ENCODE assay signal across 18 cellular contexts in genomic region chr22:42439021-42439420, GRCh38. TPM values are rescaled to one million over a fixed set of nuclear protein-coding genes. Genes with fewer than 3 reads are reported as not detected.
DNase-seq lines count a peak whose midpoint lies in the region; ATAC-seq and TF ChIP-seq lines count a peak whose summit lies in the region.
"Had no signal": no experiment of that assay in that cellular context is flagged by ENCODE, and none has a peak within 500 bp of the region (broad histone marks: within the 10 kb centered on the region; RNA-seq: fewer than 3 reads in every experiment).

No MANE protein-coding gene starts in this region.

- WGBS in mammary epithelial cell (ENCODE audit: low coverage, missing lambda C conversion rate) = 100% methylated on average over 3 of the region's 8 CpGs

- H3K27me3 ChIP-seq in BLaER1 treated with 17β-estradiol and CSF1 and Interleukin-3, amounts not matched to agents 10 nM and 100 nM = peaks cover 0 to 7% (median 0%) of the 10 kb centered on the region in 11 experiments; a peak in 2 of 22 replicates
- H3K27me3 ChIP-seq in lower lobe of right lung (ENCODE audit: low read depth) = peaks cover 5% of the 10 kb centered on the region
- no peaks in the 10 kb centered on the region for H3K27me3 ChIP-seq in mammary epithelial cell (ENCODE audit: insufficient read depth, low read length)
- H3K27me3 ChIP-seq: pancreas had no signal

- H4K20me1 ChIP-seq in BLaER1 treated with 17β-estradiol and CSF1 and Interleukin-3, amounts not matched to agents 10 nM and 100 nM = peaks cover 0 to 7% (median 0%) of the 10 kb centered on the region in 11 experiments; a peak in 4 of 22 replicates
- H4K20me1 ChIP-seq in mammary epithelial cell (ENCODE audit: insufficient read depth, low read length) = no peaks in the 10 kb centered on the region

- H3K4me1 ChIP-seq in BLaER1 treated with 17β-estradiol and CSF1 and Interleukin-3, amounts not matched to agents 10 nM and 100 nM = peaks cover 84 to 100% (median 99%) of the 10 kb centered on the region in 10 experiments
- H3K4me1 ChIP-seq in lower lobe of right lung = peaks cover 43% of the 10 kb centered on the region
- peaks cover 30% of the 10 kb centered on the region for H3K4me1 ChIP-seq in mammary epithelial cell (ENCODE audit: insufficient read depth, low read length)

- dilution Hi-C loops in mammary epithelial cell (cut with HindIII; ENCODE audit: low sequenced_read_pairs) = no loop called here

- H3K27me3 Mint-ChIP-seq in T-helper 17 cell = peaks cover 4% of the 10 kb centered on the region
- H3K27me3 Mint-ChIP-seq: central memory CD8-positive, alpha-beta T cell had no signal

- H2AFZ ChIP-seq in mammary epithelial cell (ENCODE audit: low read depth, low read length) = no peak overlapping the region

- peak overlapping the region; percentile 91 to 99 (median 97) for H3K4me2 ChIP-seq in BLaER1 treated with 17β-estradiol and CSF1 and Interleukin-3, amounts not matched to agents 10 nM and 100 nM
- H3K4me2 ChIP-seq in mammary epithelial cell (ENCODE audit: insufficient read depth, low read depth, low read length) = no peak overlapping the region

- peak overlapping the region in 9 of 11 experiments; percentile 63 to 99 (median 82); a peak in 18 of 22 replicates for H3K27ac ChIP-seq in BLaER1 treated with 17β-estradiol and CSF1 and Interleukin-3, amounts not matched to agents 10 nM and 100 nM
- H3K27ac ChIP-seq in lower lobe of right lung (peak overlapping the region; percentile 69), mammary epithelial cell (ENCODE audit: insufficient read depth, low read depth, low read length) (no peak overlapping the region)

- in situ Hi-C loops in mammary epithelial cell (cut with MboI; ENCODE audit: low sequenced_read_pairs in 2 of 2) = loop anchor here (10.0 kb wide), 2 partner anchors 354 to 474 kb away; partner anchors contain the start of gene SEPTIN3 (in 2 of the 2)

- ATAC-seq in T-helper 17 cell (no peak), lower lobe of right lung (no peak)
- ATAC-seq: activated T-cell treated with anti-CD3 and anti-CD28 coated beads, Interleukin-2, amount 50 U/mL, for 4 hours; left cardiac atrium had no signal

- H3K36me3 Mint-ChIP-seq in T-helper 17 cell (ENCODE audit: low read depth) = no peaks in the 10 kb centered on the region

- no peaks in the 10 kb centered on the region for H3K36me3 ChIP-seq in BLaER1 treated with 17β-estradiol and CSF1 and Interleukin-3, amounts not matched to agents 10 nM and 100 nM
- H3K36me3 ChIP-seq in lower lobe of right lung = no peaks in the 10 kb centered on the region
- no peaks in the 10 kb centered on the region for H3K36me3 ChIP-seq in mammary epithelial cell (ENCODE audit: insufficient read depth, low read length)
- H3K36me3 ChIP-seq: pancreas, tibial artery had no signal

- H3K27ac Mint-ChIP-seq in T-helper 17 cell = no peak overlapping the region

- intact Hi-C loops in lower lobe of right lung (cut with DNase I) = no loop called here
- intact Hi-C loops in mammary epithelial cell (cut with micrococcal nuclease) = no loop called here

- no TSS peak for BruUV-seq in mammary epithelial cell (replicated peaks; lab: Mats Ljungman, UMichigan)

- peak overlapping the region in 3 of 10 experiments; percentile 47 to 62 (median 54); a peak in 1 of 20 replicates for H3K4me3 ChIP-seq in BLaER1 treated with 17β-estradiol and CSF1 and Interleukin-3, amounts not matched to agents 10 nM and 100 nM
- H3K4me3 ChIP-seq in GM12864 (ENCODE audit: low read depth, low read length) (peak overlapping the region; percentile 50), lower lobe of right lung (no peak overlapping the region), mammary epithelial cell (replicated peaks in 1 of 3; ENCODE audit: insufficient read depth in 1 of 3, low read depth in 2 of 3, low read length in 3 of 3) (no peak overlapping the region)

- CTCF ChIA-PET in mammary epithelial cell (lab: Charles Lee; ENCODE audit: low non-redundant PET) = no interaction called here

- H3K9me3 ChIP-seq in BLaER1 treated with 17β-estradiol and CSF1 and Interleukin-3, amounts not matched to agents 10 nM and 100 nM (replicated peaks in 1 of 11) = no peaks in the 10 kb centered on the region
- H3K9me3 ChIP-seq in T-helper 17 cell (ENCODE audit: control insufficient read depth, low read length, poor library complexity, severe bottlenecking) = no peaks in the 10 kb centered on the region
- H3K9me3 ChIP-seq in lower lobe of right lung = no peaks in the 10 kb centered on the region
- no peaks in the 10 kb centered on the region for H3K9me3 ChIP-seq in mammary epithelial cell (replicated peaks; ENCODE audit: insufficient read depth, low read length)
- H3K9me3 ChIP-seq: pancreas, tibial artery had no signal

- TF ChIP-seq CTCF in GM12864 (IDR thresholded peaks at IDR 0.05; ENCODE audit: low read depth, low read length, missing control alignments) = no peak
- no peak for TF ChIP-seq CTCF in lower lobe of right lung (IDR thresholded peaks at IDR 0.05)
- no peak for TF ChIP-seq CTCF in mammary epithelial cell (conservative IDR thresholded peaks at IDR 0.05 in 1 of 2, IDR thresholded peaks at IDR 0.05 in 1 of 2; ENCODE audit: extremely low read depth in 1 of 2, insufficient read depth in 1 of 2, low read depth in 1 of 2, low read length in 2 of 2)

- no peaks in the 10 kb centered on the region for H3K79me2 ChIP-seq in mammary epithelial cell (ENCODE audit: insufficient read depth, low read length)

- peak overlapping the region; percentile 57 for H3K4me3 Mint-ChIP-seq in T-helper 17 cell
- H3K4me3 Mint-ChIP-seq: central memory CD8-positive, alpha-beta T cell had no signal

- peak overlapping the region in 9 of 11 experiments; percentile 56 to 78 (median 71); a peak in 15 of 22 replicates for H3K9ac ChIP-seq in BLaER1 treated with 17β-estradiol and CSF1 and Interleukin-3, amounts not matched to agents 10 nM and 100 nM
- H3K9ac ChIP-seq in mammary epithelial cell (ENCODE audit: insufficient read depth, low read length) = no peak overlapping the region

- peaks cover 17% of the 10 kb centered on the region for H3K4me1 Mint-ChIP-seq in T-helper 17 cell

- no peak for DNase-seq in GM12864 (ENCODE audit: low read depth)
- no peak for DNase-seq in T-helper 17 cell
- no peak for DNase-seq in lower lobe of right lung
- DNase-seq in mammary epithelial cell = no peak
- no peak for DNase-seq in HK-2 (ENCODE audit: unreplicated experiment)
- DNase-seq in COR-L47 (lab: John Stamatoyannopoulos, UW) = no peak
- DNase-seq in activated CD8-positive, alpha-beta memory T cell treated with anti-CD3 and anti-CD28 coated beads, Interleukin-2, amount 50 U/mL, for 48 hours = no peak
- DNase-seq: activated CD4-positive, alpha-beta T cell treated with anti-CD3 and anti-CD28 coated beads for 4 hours; activated T-cell treated with anti-CD3 and anti-CD28 coated beads, Interleukin-2, amount 50 U/mL, for 4 hours; DMS53; NK-92 treated with Interleukin-12 subunit alpha and Interleukin-12 subunit beta, amount 100 ng/mL, for 24 hours; SHP77; T-helper 9 cell had no signal

RNA-seq across cellular contexts. Expression of gene NFAM1, which starts 6.8 kb away (rescaled TPM):
- 1 to 10 TPM in 1 of 2 donors, under 1 TPM in 1; 0.55 to 2.4 TPM for total RNA-seq in T-helper 17 cell
- total RNA-seq in lower lobe of right lung = 21.8 TPM
- total RNA-seq in mammary epithelial cell = under 1 TPM in 1 of 2 donors, not detected in 1; 0.17 TPM
- polyA plus RNA-seq in mammary epithelial cell = not detected
- polyA minus RNA-seq in mammary epithelial cell = not detected
